ENCODE assay signal across 1 cellular context in genomic region chr1:44312652-44313196, GRCh38.
TF ChIP-seq lines count a peak whose summit lies in the region.

No MANE protein-coding gene starts in this region.

TF ChIP-seq in K562, 482 proteins besides CTCF, POLR2A, EP300 and RAD21 (continued from another document):
- TF ChIP-seq CBX3 (IDR thresholded peaks at IDR 0.05; ENCODE audit: borderline replicate concordance in 1 of 2, low read length in 2 of 2) (no peak), NR2C1 (IDR thresholded peaks at IDR 0.05) (peak; percentile 37; the same call in 1 of the 2 replicates), NR2C1 (tag; IDR thresholded peaks at IDR 0.05) (0 out of 2 replicates have a peak, but pooled peaks have one; percentile 23)
